ENCODE assay signal across 8 cellular contexts in genomic region chr20:8722277-8722928, GRCh38.
DNase-seq lines count a peak whose midpoint lies in the region; ATAC-seq and TF ChIP-seq lines count a peak whose summit lies in the region.

No MANE protein-coding gene starts in this region.

- H3K36me3 Mint-ChIP-seq in endothelial cell (ENCODE audit: low read depth, unreplicated experiment) (no peaks in the 10 kb centered on the region), mesothelial cell of epicardium (no peaks in the 10 kb centered on the region)

- no peak overlapping the region for H3K9ac ChIP-seq in SK-N-MC (ENCODE audit: insufficient read length)

- DNase-seq in A172 (ENCODE audit: low spot score) (peak; percentile 67), GF-D8 (lab: John Stamatoyannopoulos, UW) (peak; percentile 21), NCI-H1105 (lab: John Stamatoyannopoulos, UW) (peak; percentile 58), SK-N-MC (ENCODE audit: low read depth, low spot score) (peak; percentile 59), endothelial cell (ENCODE audit: low spot score) (peak; percentile 57), mesothelial cell of epicardium (ENCODE audit: low spot score in 2 of 2, unreplicated experiment in 2 of 2) (peak in 1 of 2 experiments; percentile 48), NK-92 (lab: John Stamatoyannopoulos, UW; ENCODE audit: unreplicated experiment) (no peak)

- H3K4me1 Mint-ChIP-seq in endothelial cell (ENCODE audit: unreplicated experiment) (no peaks in the 10 kb centered on the region), mesothelial cell of epicardium (peaks cover 5% of the 10 kb centered on the region)

- no peak overlapping the region for H3K27ac ChIP-seq in SK-N-MC

- no peaks in the 10 kb centered on the region for H3K9me3 ChIP-seq in SK-N-MC (ENCODE audit: low read depth, low read length)

- no peaks in the 10 kb centered on the region for H3K27me3 Mint-ChIP-seq in endothelial cell (ENCODE audit: unreplicated experiment)
- H3K27me3 Mint-ChIP-seq in mesothelial cell of epicardium (ENCODE audit: low read depth): no peaks in the 10 kb centered on the region

- no peaks in the 10 kb centered on the region for H3K36me3 ChIP-seq in SK-N-MC (ENCODE audit: insufficient read depth, low read length)

- TF ChIP-seq CTCF in endothelial cell (IDR thresholded peaks at IDR 0.05; ENCODE audit: unreplicated experiment) (peak; percentile 75), mesothelial cell of epicardium (IDR thresholded peaks at IDR 0.05; ENCODE audit: unreplicated experiment) (peak; percentile 71)

- H3K9me3 Mint-ChIP-seq in endothelial cell (ENCODE audit: unreplicated experiment) (no peaks in the 10 kb centered on the region), mesothelial cell of epicardium (no peaks in the 10 kb centered on the region)

- H3K4me3 Mint-ChIP-seq in endothelial cell (ENCODE audit: unreplicated experiment) (no peak overlapping the region), mesothelial cell of epicardium (no peak overlapping the region)

- H3K27ac Mint-ChIP-seq in endothelial cell (ENCODE audit: unreplicated experiment) (no peak overlapping the region), mesothelial cell of epicardium (no peak overlapping the region)

- H3K4me3 ChIP-seq in SK-N-MC: no peak overlapping the region

- ATAC-seq in HG02610 (IDR thresholded peaks at IDR 0.05; ENCODE audit: unreplicated experiment): peak; percentile 72
